ENCODE assay signal across 10 cellular contexts in genomic region chr16:66382966-66383299, GRCh38. TPM values are rescaled to one million over a fixed set of nuclear protein-coding genes. Genes with fewer than 3 reads are reported as not detected.
DNase-seq lines count a peak whose midpoint lies in the region; ATAC-seq and TF ChIP-seq lines count a peak whose summit lies in the region.
"Had no signal": no experiment of that assay in that cellular context is flagged by ENCODE, and none has a peak within 500 bp of the region (broad histone marks: within the 10 kb centered on the region; RNA-seq: fewer than 3 reads in every experiment).

No MANE protein-coding gene starts in this region.

- peak; percentile 64 for ATAC-seq in GM23338
- peak; percentile 84 for ATAC-seq in foreskin keratinocyte
- peak in 1 of 2 donors; percentile 46 for ATAC-seq in gastrocnemius medialis
- no peak for ATAC-seq in GM21423 (IDR thresholded peaks at IDR 0.05; ENCODE audit: unreplicated experiment)

- 0 out of 2 replicates have a peak, but pooled peaks cover 3% of the 10 kb centered on the region for H3K9me2 ChIP-seq in GM23338 (ENCODE audit: insufficient read depth)

- DNase-seq in GM23338 (ENCODE audit: low spot score) (peak; percentile 65), SK-MEL-5 (ENCODE audit: low read depth, low spot score) (peak; percentile 18), foreskin keratinocyte (peak; percentile 86 to 96), gastrocnemius medialis (no peak), NCI-H345 treated with DMSO at 0.1 percent for 48 hours (lab: John Stamatoyannopoulos, UW; ENCODE audit: unreplicated experiment) (no peak), NCI-H1105 treated with DMSO at 0.1 percent for 48 hours (lab: John Stamatoyannopoulos, UW) (no peak), putamen (ENCODE audit: low spot score) (no peak)
- DNase-seq: activated naive CD8-positive, alpha-beta T cell treated with anti-CD3 and anti-CD28 coated beads, Interleukin-2, amount 10 ng/mL, durations not matched to agents 7 days and 5 days; MV-4-11 had no signal

- no peaks in the 10 kb centered on the region for H3K9me3 ChIP-seq in gastrocnemius medialis

- peaks cover 7% of the 10 kb centered on the region for H3K27me3 Mint-ChIP-seq in GM23338 (ENCODE audit: insufficient read depth, low read depth, poor library complexity)

- no peaks in the 10 kb centered on the region for H3K27me3 ChIP-seq in GM23338 (ENCODE audit: insufficient read depth)
- no peaks in the 10 kb centered on the region for H3K27me3 ChIP-seq in foreskin keratinocyte
- no peaks in the 10 kb centered on the region for H3K27me3 ChIP-seq in gastrocnemius medialis

- H3K36me3 ChIP-seq in GM23338 (ENCODE audit: insufficient read depth), result no peaks in the 10 kb centered on the region
- H3K36me3 ChIP-seq in gastrocnemius medialis, result no peaks in the 10 kb centered on the region

- no peak for TF ChIP-seq POLR2A in gastrocnemius medialis (IDR thresholded peaks at IDR 0.05)

- H3K4me3 ChIP-seq in GM23338, result no peak overlapping the region
- no peak overlapping the region for H3K4me3 ChIP-seq in gastrocnemius medialis

- H3K4me2 ChIP-seq in GM23338, result no peak overlapping the region

- H2AFZ ChIP-seq in GM23338, result no peak overlapping the region

- H3K27ac Mint-ChIP-seq in GM23338, result no peak overlapping the region
- H3K27ac Mint-ChIP-seq: activated naive CD8-positive, alpha-beta T cell treated with anti-CD3 and anti-CD28 coated beads, Interleukin-2, amount 10 ng/mL, durations not matched to agents 7 days and 5 days had no signal

- no peaks in the 10 kb centered on the region; the same call in 2 of the 3 replicates for H3K36me3 Mint-ChIP-seq in GM23338 (ENCODE audit: low read depth)
- H3K36me3 Mint-ChIP-seq: activated naive CD8-positive, alpha-beta T cell treated with anti-CD3 and anti-CD28 coated beads, Interleukin-2, amount 10 ng/mL, durations not matched to agents 7 days and 5 days had no signal

- no peaks in the 10 kb centered on the region for H3K4me1 ChIP-seq in GM23338 (ENCODE audit: insufficient read depth)
- peaks cover 17% of the 10 kb centered on the region for H3K4me1 ChIP-seq in foreskin keratinocyte
- peaks cover 0 to 10% of the 10 kb centered on the region in 2 donors for H3K4me1 ChIP-seq in gastrocnemius medialis

- no peak overlapping the region for H3K4me3 Mint-ChIP-seq in GM23338
- H3K4me3 Mint-ChIP-seq: activated naive CD8-positive, alpha-beta T cell treated with anti-CD3 and anti-CD28 coated beads, Interleukin-2, amount 10 ng/mL, durations not matched to agents 7 days and 5 days had no signal

- intact Hi-C loops in gastrocnemius medialis (cut with DNase I; ENCODE audit: low total_unique reads), result no loop called here

- no peaks in the 10 kb centered on the region for H4K20me1 ChIP-seq in GM23338 (replicated peaks; ENCODE audit: insufficient read depth)

- in situ Hi-C loops in SK-MEL-5 (cut with HindIII; ENCODE audit: low pct_unique_long_range_greater_than_20kb, low sequenced_read_pairs) (no loop called here), gastrocnemius medialis (cut with MboI; ENCODE audit: low sequenced_read_pairs in 4 of 4) (no loop called here)

- no peaks in the 10 kb centered on the region for H3F3A ChIP-seq in GM23338 (replicated peaks; ENCODE audit: low read depth)

- no peak for TF ChIP-seq CTCF in GM23338 (conservative IDR thresholded peaks at IDR 0.05; ENCODE audit: low read depth in 2 of 2)
- TF ChIP-seq CTCF in foreskin keratinocyte (conservative IDR thresholded peaks at IDR 0.05), result no peak
- TF ChIP-seq CTCF in gastrocnemius medialis (IDR thresholded peaks at IDR 0.05 in 4 of 5, conservative IDR thresholded peaks at IDR 0.05 in 1 of 5), result no peak

- no peaks in the 10 kb centered on the region for H3K79me2 ChIP-seq in GM23338 (replicated peaks; ENCODE audit: insufficient read depth)

- peaks cover 9% of the 10 kb centered on the region; the same call in 2 of the 3 replicates for H3K4me1 Mint-ChIP-seq in GM23338
- H3K4me1 Mint-ChIP-seq: activated naive CD8-positive, alpha-beta T cell treated with anti-CD3 and anti-CD28 coated beads, Interleukin-2, amount 10 ng/mL, durations not matched to agents 7 days and 5 days had no signal

- no peaks in the 10 kb centered on the region; the same call in 2 of the 3 replicates for H3K9me3 Mint-ChIP-seq in GM23338

- no peak overlapping the region for H3K27ac ChIP-seq in GM23338 (ENCODE audit: low read depth)
- H3K27ac ChIP-seq in foreskin keratinocyte, result peak overlapping the region; percentile 85
- peak overlapping the region; percentile 55 to 81 (median 78) for H3K27ac ChIP-seq in gastrocnemius medialis

TF ChIP-seq in GM23338, 12 proteins besides CTCF, POLR2A, EP300 and RAD21:
- TF ChIP-seq CREB1 (CRISPR knock-in tag; IDR thresholded peaks at IDR 0.05; ENCODE audit: low read depth) (0 out of 2 replicates have a peak, but pooled peaks have one; percentile 10), STAT1 (IDR thresholded peaks at IDR 0.05; ENCODE audit: unreplicated experiment) (no peak)
TF ChIP-seq in GM23338: peak in this region for 1.

RNA-seq across cellular contexts. Expression of gene CDH5, which starts 16.4 kb away (rescaled TPM):
- total RNA-seq in GM23338 (2014; rRNA removed; shearing (Covaris generic)), result not detected in 2 replicates
- polyA plus RNA-seq in GM23338 (2016; fragmentation: Nextera tagmentation; extraction: Ambion mirVana) (0.18 TPM in 1 of 2 replicates, not detected in the other), foreskin keratinocyte (0.02 TPM in 1 of 2 replicates, not detected in the other)
- total RNA-seq in SK-MEL-5 (2014; rRNA removed; shearing (Covaris generic)), result not detected in 2 replicates
- not detected in 2 replicates for polyA plus RNA-seq in SK-MEL-5 (2015; cell fraction: cytosol; rRNA removed)
- polyA plus RNA-seq in SK-MEL-5 (2015; cell fraction: nucleus; rRNA removed), result not detected in 2 replicates
- total RNA-seq in foreskin keratinocyte (0.04 TPM in 1 of 2 replicates, not detected in the other), gastrocnemius medialis (10 to 100 TPM; 24.3 to 37.4 (median 31.7) TPM)
- total RNA-seq: activated naive CD8-positive, alpha-beta T cell treated with anti-CD3 and anti-CD28 coated beads, Interleukin-2, amount 10 ng/mL, durations not matched to agents 7 days and 5 days had no signal

RNA-seq across cellular contexts. Expression of gene BEAN1, which starts 44.2 kb away (rescaled TPM):
- 0.07 TPM in 1 of 2 replicates, not detected in the other for total RNA-seq in GM23338 (2014; rRNA removed; shearing (Covaris generic))
- polyA plus RNA-seq in GM23338 (2016; fragmentation: Nextera tagmentation; extraction: Ambion mirVana) (0.10 TPM in 1 of 2 replicates, not detected in the other), foreskin keratinocyte (0.04 and 0.37 TPM in 2 replicates)
- total RNA-seq in SK-MEL-5 (2014; rRNA removed; shearing (Covaris generic)), result 1.4 TPM in 1 of 2 replicates, not detected in the other
- 0.65 and 1.2 TPM in 2 replicates for polyA plus RNA-seq in SK-MEL-5 (2015; cell fraction: cytosol; rRNA removed)
- 0.09 TPM in 1 of 2 replicates, not detected in the other for polyA plus RNA-seq in SK-MEL-5 (2015; cell fraction: nucleus; rRNA removed)
- total RNA-seq in foreskin keratinocyte (0.10 and 0.14 TPM in 2 replicates), gastrocnemius medialis (not detected)
- total RNA-seq: activated naive CD8-positive, alpha-beta T cell treated with anti-CD3 and anti-CD28 coated beads, Interleukin-2, amount 10 ng/mL, durations not matched to agents 7 days and 5 days had no signal

Comparison
In these comparisons a context has a peak if more than half of its experiments do, and no peak if none do; other contexts are left out.
1. DNase-seq: peak in GM23338 (single experiment), SK-MEL-5 (single experiment) and foreskin keratinocyte (2 of 2); none in gastrocnemius medialis (0 of 2), NCI-H345 treated with DMSO at 0.1 percent for 48 hours (single experiment), NCI-H1105 treated with DMSO at 0.1 percent for 48 hours (single experiment) and putamen (single experiment).
2. RNA of gene CDH5, which starts 16.4 kb away (total RNA-seq): 24.3 to 37.4 TPM in gastrocnemius medialis; 0.04 TPM in foreskin keratinocyte, not detected in GM23338 and not detected in SK-MEL-5; every median in the first group is over 10 times any median in the second.